In genomic region chr10:32150532-32151101, GRCh38 we compare ENCODE assay signal across 1 cellular context.
TF ChIP-seq lines count a peak whose summit lies in the region.

No MANE protein-coding gene starts in this region.

TF ChIP-seq in GM12878, 131 proteins besides CTCF, POLR2A, EP300 and RAD21:
- no peak for TF ChIP-seq ATF3 (IDR thresholded peaks at IDR 0.05; ENCODE audit: borderline replicate concordance, extremely low read depth, low read depth, low read length)
- no peak for TF ChIP-seq ZNF207 (IDR thresholded peaks at IDR 0.05; ENCODE audit: borderline replicate concordance)
- TF ChIP-seq EGR1 (IDR thresholded peaks at IDR 0.05; ENCODE audit: borderline replicate concordance in 1 of 2, low read depth in 2 of 2, low read length in 2 of 2) = no peak
- no peak for TF ChIP-seq MYB (IDR thresholded peaks at IDR 0.05; ENCODE audit: borderline replicate concordance, low read depth, low read length)
- TF ChIP-seq ZBED1 (IDR thresholded peaks at IDR 0.05; ENCODE audit: borderline replicate concordance) = no peak
- TF ChIP-seq SMC3 (IDR thresholded peaks at IDR 0.05; ENCODE audit: borderline replicate concordance, low read length) = no peak
- TF ChIP-seq ZNF217 (IDR thresholded peaks at IDR 0.05) = no peak
- TF ChIP-seq DPF2 (IDR thresholded peaks at IDR 0.05) = no peak
- no peak for TF ChIP-seq ETV6 (conservative IDR thresholded peaks at IDR 0.05 in 1 of 2, IDR thresholded peaks at IDR 0.05 in 1 of 2; ENCODE audit: borderline replicate concordance in 1 of 2, low read depth in 1 of 2)
- no peak for TF ChIP-seq USF2 (IDR thresholded peaks at IDR 0.05; ENCODE audit: borderline replicate concordance, low read depth, low read length)
- no peak for TF ChIP-seq BCL11A (IDR thresholded peaks at IDR 0.05; ENCODE audit: low read depth, low read length)
- no peak for TF ChIP-seq SRF (IDR thresholded peaks at IDR 0.05; ENCODE audit: low read depth in 2 of 2, low read length in 2 of 2)
